ENCODE assay signal across 28 cellular contexts in the genomic region with DNA sequence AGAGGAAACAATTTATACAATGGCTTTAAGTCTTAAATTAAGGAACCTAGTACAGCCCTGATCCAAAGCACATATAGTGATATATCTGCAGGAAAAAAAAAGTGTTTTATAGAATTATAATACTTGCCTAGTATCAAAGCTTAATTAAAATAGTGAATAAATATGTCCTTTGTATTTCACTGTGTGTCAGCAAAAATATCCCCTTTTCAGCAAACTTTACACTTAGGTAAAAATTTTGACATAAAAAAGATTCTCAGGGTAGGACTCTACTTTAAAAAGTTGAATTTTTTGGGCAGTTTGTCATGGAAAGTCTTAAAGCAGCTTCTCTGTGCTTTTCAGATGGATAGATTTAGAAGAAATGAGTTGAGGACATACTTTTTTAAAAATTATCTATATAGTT.
"Had no signal": no experiment of that assay in that cellular context is flagged by ENCODE, and none has a peak within 500 bp of the region (broad histone marks: within the 10 kb centered on the region; RNA-seq: fewer than 3 reads in every experiment).

No MANE protein-coding gene starts in this region.

- H3K27me3 Mint-ChIP-seq: dendritic cell treated with granulocyte-macrophage colony-stimulating factor and Interleukin-4, amounts not matched to agents 40 ng/mL and 50 ng/mL, for 4 days; effector memory CD8-positive, alpha-beta T cell had no signal

- H3K4me1 ChIP-seq: colonic mucosa, esophagus muscularis mucosa, esophagus squamous epithelium, foreskin keratinocyte, gastrocnemius medialis, gastroesophageal sphincter, heart left ventricle, heart right ventricle had no signal

- H3K4me1 Mint-ChIP-seq: endodermal cell had no signal

- H3K4me3 ChIP-seq: colonic mucosa, coronary artery, dorsolateral prefrontal cortex, esophagus muscularis mucosa, esophagus squamous epithelium, gastrocnemius medialis, gastroesophageal sphincter, heart left ventricle, heart right ventricle had no signal

- H3K4me3 Mint-ChIP-seq: dendritic cell treated with granulocyte-macrophage colony-stimulating factor and Interleukin-4, amounts not matched to agents 40 ng/mL and 50 ng/mL, for 4 days; effector memory CD8-positive, alpha-beta T cell; endodermal cell had no signal

- FAIRE-seq: endometrium, endothelial cell of umbilical vein, frontal cortex had no signal

- H3K27ac ChIP-seq: colonic mucosa, coronary artery, dorsolateral prefrontal cortex, epithelial cell of prostate, esophagus muscularis mucosa, esophagus squamous epithelium, foreskin keratinocyte, gastrocnemius medialis, gastroesophageal sphincter, heart left ventricle, heart right ventricle had no signal

- ATAC-seq: effector memory CD8-positive, alpha-beta T cell; esophagus mucosa; foreskin keratinocyte; gastrocnemius medialis; gastroesophageal sphincter; heart left ventricle; heart right ventricle had no signal

- H3K36me3 ChIP-seq: colonic mucosa, esophagus muscularis mucosa, gastrocnemius medialis, gastroesophageal sphincter, heart left ventricle, heart right ventricle had no signal

- H3K27ac Mint-ChIP-seq: dendritic cell treated with granulocyte-macrophage colony-stimulating factor and Interleukin-4, amounts not matched to agents 40 ng/mL and 50 ng/mL, for 4 days; effector memory CD8-positive, alpha-beta T cell; endodermal cell had no signal

- H3K9me3 ChIP-seq: colonic mucosa, esophagus muscularis mucosa, esophagus squamous epithelium, gastrocnemius medialis, gastroesophageal sphincter, heart left ventricle, heart right ventricle had no signal

- DNase-seq: colonic mucosa; cortex of kidney; dermis blood vessel endothelial cell; dorsolateral prefrontal cortex; effector CD4-positive, alpha-beta T cell; effector CD8-positive, alpha-beta T cell; effector memory CD4-positive, alpha-beta T cell; effector memory CD8-positive, alpha-beta T cell; endodermal cell; erythroblast; esophagus squamous epithelium; foreskin fibroblast; foreskin keratinocyte; foreskin melanocyte; gastrocnemius medialis; glutamatergic neuron; head of caudate nucleus; heart left ventricle; heart right ventricle had no signal

- H3K9me3 Mint-ChIP-seq: dendritic cell treated with granulocyte-macrophage colony-stimulating factor and Interleukin-4, amounts not matched to agents 40 ng/mL and 50 ng/mL, for 4 days had no signal

- H3K27me3 ChIP-seq: colonic mucosa, dorsolateral prefrontal cortex, esophagus muscularis mucosa, esophagus squamous epithelium, gastrocnemius medialis, gastroesophageal sphincter, heart left ventricle, heart right ventricle had no signal
